20 cellular contexts compared by ENCODE assay signal in genomic region chr5:73067213-73067612, GRCh38. TPM values are rescaled to one million over a fixed set of nuclear protein-coding genes. Genes with fewer than 3 reads are reported as not detected.
DNase-seq lines count a peak whose midpoint lies in the region; ATAC-seq, FAIRE-seq and TF ChIP-seq lines count a peak whose summit lies in the region.
"Had no signal": no experiment of that assay in that cellular context is flagged by ENCODE, and none has a peak within 500 bp of the region (broad histone marks: within the 10 kb centered on the region; RNA-seq: fewer than 3 reads in every experiment).

No MANE protein-coding gene starts in this region.

- H3K4me1 ChIP-seq in IMR-90 (ENCODE audit: control insufficient read depth, insufficient read depth, low read length) = peaks cover 2% of the 10 kb centered on the region; the same call in 1 of the 2 replicates
- peaks cover 8% of the 10 kb centered on the region for H3K4me1 ChIP-seq in astrocyte (ENCODE audit: insufficient read depth, low read length)
- peaks cover 7% of the 10 kb centered on the region for H3K4me1 ChIP-seq in endothelial cell of umbilical vein (ENCODE audit: control insufficient read depth, extremely low read depth, insufficient read depth, low read length)
- no peaks in the 10 kb centered on the region for H3K4me1 ChIP-seq in CD4-positive, alpha-beta memory T cell (ENCODE audit: insufficient read depth, low read length)
- H3K4me1 ChIP-seq: BLaER1 had no signal

- no peaks in the 10 kb centered on the region for H3K9me1 ChIP-seq in IMR-90 (ENCODE audit: insufficient read depth, low read length)
- H3K9me1 ChIP-seq in endothelial cell of umbilical vein (replicated peaks; ENCODE audit: control insufficient read depth, extremely low read depth, insufficient read depth, low read length) = no peaks in the 10 kb centered on the region

- H2BK5ac ChIP-seq in IMR-90 (ENCODE audit: low read depth, low read length, poor library complexity, severe bottlenecking) = no peak overlapping the region

- no peak overlapping the region for H2AK9ac ChIP-seq in IMR-90 (replicated peaks; ENCODE audit: low read depth, low read length, poor library complexity)

- no peak overlapping the region for H2BK20ac ChIP-seq in IMR-90 (ENCODE audit: low read depth, low read length)

- no peak for TF ChIP-seq RAD21 in IMR-90 (IDR thresholded peaks at IDR 0.05; ENCODE audit: low read length)

- BruUV-seq in IMR-90 (replicated peaks; lab: Mats Ljungman, UMichigan) (no TSS peak), endothelial cell of umbilical vein (replicated peaks; lab: Mats Ljungman, UMichigan) (no TSS peak)

- H3K4ac ChIP-seq in IMR-90 (ENCODE audit: low read depth, low read length) = no peak overlapping the region

- DNase-seq in IMR-90 = peak; percentile 11
- DNase-seq in astrocyte (ENCODE audit: low read depth) = peak; percentile 10
- peak; percentile 78 for DNase-seq in endothelial cell of umbilical vein (ENCODE audit: low read depth, low spot score)
- peak; percentile 2 for DNase-seq in smooth muscle cell of the brain vasculature (ENCODE audit: low read depth, low spot score)
- no peak for DNase-seq in CD4-positive, alpha-beta memory T cell
- DNase-seq in amygdala (lab: John Stamatoyannopoulos, UW) = no peak
- no peak for DNase-seq in activated T-cell treated with anti-CD3 and anti-CD28 coated beads, Interleukin-2, amount 50 U/mL, for 24 hours
- DNase-seq: CD8-positive, alpha-beta memory T cell; GF-D8; MG63; NCI-H1092 treated with DMSO at 0.1 percent for 48 hours; NCI-H187; NCI-H446 had no signal

- no peak overlapping the region for H2BK120ac ChIP-seq in IMR-90 (ENCODE audit: low read depth, low read length)

- dilution Hi-C loops in IMR-90 (cut with HindIII; ENCODE audit: low sequenced_read_pairs, unreplicated experiment) (no loop called here), endothelial cell of umbilical vein (cut with MboI; ENCODE audit: extremely low pct_ligation_motif_present, low sequenced_read_pairs) (no loop called here)

- H2AK5ac ChIP-seq in IMR-90 (ENCODE audit: low read depth, low read length) = no peak overlapping the region

- H2AFZ ChIP-seq in IMR-90 (replicated peaks; ENCODE audit: low read length, poor library complexity) (no peak overlapping the region), astrocyte (ENCODE audit: low read depth, low read length) (no peak overlapping the region), endothelial cell of umbilical vein (ENCODE audit: low read depth, low read length) (no peak overlapping the region)
- H2AFZ ChIP-seq: GM23338 had no signal

- H4K20me1 ChIP-seq in IMR-90 (ENCODE audit: insufficient read depth, low read length) (no peaks in the 10 kb centered on the region), astrocyte (ENCODE audit: insufficient read depth, low read length) (no peaks in the 10 kb centered on the region), endothelial cell of umbilical vein (replicated peaks; ENCODE audit: control insufficient read depth, extremely low read depth, insufficient read depth, low read length) (no peaks in the 10 kb centered on the region)
- H4K20me1 ChIP-seq: BLaER1 had no signal

- peaks cover 8% of the 10 kb centered on the region for H3K36me3 Mint-ChIP-seq in astrocyte (ENCODE audit: low read depth, unreplicated experiment)
- peaks cover 7 to 11% of the 10 kb centered on the region in 2 donors for H3K36me3 Mint-ChIP-seq in CD4-positive, alpha-beta memory T cell
- H3K36me3 Mint-ChIP-seq in activated T-cell treated with anti-CD3 and anti-CD28 coated beads, Interleukin-2, amount 50 U/mL, for 24 hours (ENCODE audit: low read depth) = no peaks in the 10 kb centered on the region

- WGBS in IMR-90 (ENCODE audit: extremely low coverage in 2 of 2, insufficient read length in 1 of 2), 2 experiments = no CpG with 5 or more reads among the region's 1 CpG

- H3K14ac ChIP-seq in IMR-90 (replicated peaks; ENCODE audit: low read depth, low read length) = no peak overlapping the region

- H2BK15ac ChIP-seq in IMR-90 (ENCODE audit: low read depth, low read length) = no peak overlapping the region

- TF ChIP-seq POLR2A in IMR-90 (IDR thresholded peaks at IDR 0.05; ENCODE audit: low read depth, low read length) (no peak), endothelial cell of umbilical vein (IDR thresholded peaks at IDR 0.05; ENCODE audit: low read depth, low read length) (no peak)

- H3K23ac ChIP-seq in IMR-90 (ENCODE audit: low read depth, low read length) = no peak overlapping the region

- H3K9ac ChIP-seq in IMR-90 (ENCODE audit: low read depth, low read length) (no peak overlapping the region), astrocyte (ENCODE audit: low read length) (no peak overlapping the region), endothelial cell of umbilical vein (replicated peaks; ENCODE audit: extremely low read depth, insufficient read depth, low read length) (no peak overlapping the region)
- H3K9ac ChIP-seq: BLaER1, KMS-11 had no signal

- in situ Hi-C loops in IMR-90 (cut with MboI; ENCODE audit: low sequenced_read_pairs) = no loop called here

- H3K9me3 ChIP-seq in IMR-90 (ENCODE audit: control insufficient read depth, insufficient read depth, low read length) (no peaks in the 10 kb centered on the region), astrocyte (ENCODE audit: insufficient read depth, low read depth, low read length) (no peaks in the 10 kb centered on the region), endothelial cell of umbilical vein (replicated peaks; ENCODE audit: control insufficient read depth, insufficient read depth, low read length) (no peaks in the 10 kb centered on the region)
- no peaks in the 10 kb centered on the region for H3K9me3 ChIP-seq in CD4-positive, alpha-beta memory T cell (ENCODE audit: control insufficient read depth in 1 of 2, low read length in 2 of 2)
- H3K9me3 ChIP-seq: BLaER1, MG63 had no signal

- no peak overlapping the region for H3K18ac ChIP-seq in IMR-90 (ENCODE audit: low read depth, low read length)

- no peak overlapping the region for H4K5ac ChIP-seq in IMR-90 (ENCODE audit: low read depth, low read length)

- peaks cover 0 to 3% of the 10 kb centered on the region in 2 experiments; a peak in 1 of 4 replicates for H3K79me1 ChIP-seq in IMR-90 (ENCODE audit: low read depth in 1 of 2, low read length in 2 of 2)

- peak overlapping the region; percentile 34 for H3K27ac Mint-ChIP-seq in astrocyte (ENCODE audit: unreplicated experiment)
- no peak overlapping the region for H3K27ac Mint-ChIP-seq in CD4-positive, alpha-beta memory T cell
- no peak overlapping the region for H3K27ac Mint-ChIP-seq in activated T-cell treated with anti-CD3 and anti-CD28 coated beads, Interleukin-2, amount 50 U/mL, for 24 hours
- H3K27ac Mint-ChIP-seq: CD8-positive, alpha-beta memory T cell; GM23338 had no signal

- no peaks in the 10 kb centered on the region for H3K27me3 Mint-ChIP-seq in astrocyte (ENCODE audit: low read depth, unreplicated experiment)
- peaks cover 0 to 1% of the 10 kb centered on the region in 2 donors for H3K27me3 Mint-ChIP-seq in CD4-positive, alpha-beta memory T cell
- H3K27me3 Mint-ChIP-seq in activated T-cell treated with anti-CD3 and anti-CD28 coated beads, Interleukin-2, amount 50 U/mL, for 24 hours = peaks cover 7% of the 10 kb centered on the region

- no peak overlapping the region for H3K4me3 Mint-ChIP-seq in astrocyte (ENCODE audit: unreplicated experiment)
- H3K4me3 Mint-ChIP-seq in CD4-positive, alpha-beta memory T cell = no peak overlapping the region
- H3K4me3 Mint-ChIP-seq in activated T-cell treated with anti-CD3 and anti-CD28 coated beads, Interleukin-2, amount 50 U/mL, for 24 hours = no peak overlapping the region
- H3K4me3 Mint-ChIP-seq: CD8-positive, alpha-beta memory T cell; GM23338 had no signal

- H3K4me2 ChIP-seq in IMR-90 (ENCODE audit: low read depth, low read length) (no peak overlapping the region), astrocyte (ENCODE audit: low read length) (peak overlapping the region; percentile 5), endothelial cell of umbilical vein (ENCODE audit: insufficient read depth, low read length) (no peak overlapping the region)
- H3K4me2 ChIP-seq: BLaER1, GM23338, KMS-11 had no signal

- intact Hi-C loops in IMR-90 (cut with micrococcal nuclease) (no loop called here), endothelial cell of umbilical vein (cut with micrococcal nuclease) (no loop called here)
- intact Hi-C loops in CD4-positive, alpha-beta memory T cell (cut with micrococcal nuclease) = no loop called here

- H3K79me2 ChIP-seq in astrocyte (ENCODE audit: insufficient read depth, low read length) = no peaks in the 10 kb centered on the region
- no peaks in the 10 kb centered on the region for H3K79me2 ChIP-seq in endothelial cell of umbilical vein (ENCODE audit: control insufficient read depth, insufficient read depth, low read length)

- POLR2A ChIA-PET in IMR-90 (lab: Charles Lee; ENCODE audit: unreplicated experiment) = no interaction called here
- POLR2A ChIA-PET in endothelial cell of umbilical vein (lab: Charles Lee) = no interaction called here
- POLR2A ChIA-PET in CD4-positive, alpha-beta memory T cell (lab: Charles Lee; ENCODE audit: partially characterized antibody) = no interaction called here

- H3K9me3 Mint-ChIP-seq in astrocyte (ENCODE audit: unreplicated experiment) = no peaks in the 10 kb centered on the region
- H3K9me3 Mint-ChIP-seq in CD4-positive, alpha-beta memory T cell = no peaks in the 10 kb centered on the region
- H3K9me3 Mint-ChIP-seq in activated T-cell treated with anti-CD3 and anti-CD28 coated beads, Interleukin-2, amount 50 U/mL, for 24 hours = no peaks in the 10 kb centered on the region
- H3K9me3 Mint-ChIP-seq: CD8-positive, alpha-beta memory T cell had no signal

- CTCF ChIA-PET in IMR-90 (lab: Yijun Ruan, JAX) (interaction anchor here (0.5 kb wide), 1 partner anchor 15 kb away, joined by 4 read pairs; no protein-coding TSS in a partner anchor), endothelial cell of umbilical vein (lab: Charles Lee) (interaction anchor here (0.7 to 1.6 kb wide), 6 partner anchors 9 to 149 kb away, joined by 3 to 5 read pairs (median 4); no protein-coding TSS in a partner anchor)
- CTCF ChIA-PET in CD4-positive, alpha-beta memory T cell (lab: Charles Lee; ENCODE audit: partially characterized antibody) = no interaction called here

- no peak overlapping the region for H4K8ac ChIP-seq in IMR-90 (ENCODE audit: low read depth in 2 of 2, low read length in 2 of 2)

- H3K27me3 ChIP-seq in IMR-90 (ENCODE audit: control insufficient read depth, insufficient read depth, low read length) (no peaks in the 10 kb centered on the region), astrocyte (ENCODE audit: insufficient read depth, low read length) (no peaks in the 10 kb centered on the region), endothelial cell of umbilical vein (ENCODE audit: control insufficient read depth in 2 of 2, insufficient read depth in 2 of 2, low read length in 2 of 2) (no peaks in the 10 kb centered on the region)
- H3K27me3 ChIP-seq in CD4-positive, alpha-beta memory T cell (ENCODE audit: insufficient read depth, low read length) = no peaks in the 10 kb centered on the region
- H3K27me3 ChIP-seq: BLaER1, MG63 had no signal

- peaks cover 16% of the 10 kb centered on the region for H3K4me1 Mint-ChIP-seq in astrocyte (ENCODE audit: low read depth, unreplicated experiment)
- H3K4me1 Mint-ChIP-seq in CD4-positive, alpha-beta memory T cell = no peaks in the 10 kb centered on the region
- H3K4me1 Mint-ChIP-seq in activated T-cell treated with anti-CD3 and anti-CD28 coated beads, Interleukin-2, amount 50 U/mL, for 24 hours (ENCODE audit: low read depth) = no peaks in the 10 kb centered on the region
- H3K4me1 Mint-ChIP-seq: CD8-positive, alpha-beta memory T cell; GM23338 had no signal

- H3K56ac ChIP-seq in IMR-90 (ENCODE audit: extremely low read depth, insufficient read depth, low read length) = no peak overlapping the region

- ATAC-seq in IMR-90 (ENCODE audit: low read depth) = no peak
- ATAC-seq: GM23338 had no signal

- FAIRE-seq in astrocyte (lab: Jason Lieb, UNC) (no peak), endothelial cell of umbilical vein (lab: Jason Lieb, UNC) (peak; percentile 75)
- FAIRE-seq: D721Med, GM12891, GM18507 had no signal

- H3K36me3 ChIP-seq in IMR-90 (ENCODE audit: control insufficient read depth, insufficient read depth, low read length) (peaks cover 4% of the 10 kb centered on the region), astrocyte (ENCODE audit: insufficient read depth, low read length) (peaks cover 9% of the 10 kb centered on the region), endothelial cell of umbilical vein (ENCODE audit: control insufficient read depth in 2 of 2, extremely low read depth in 1 of 2, insufficient read depth in 2 of 2, low read length in 2 of 2) (peaks cover 2 to 5% of the 10 kb centered on the region in 2 experiments)
- no peaks in the 10 kb centered on the region for H3K36me3 ChIP-seq in CD4-positive, alpha-beta memory T cell (ENCODE audit: insufficient read depth, low read length)
- H3K36me3 ChIP-seq: BLaER1, MG63 had no signal

- TF ChIP-seq CTCF in IMR-90 (conservative IDR thresholded peaks at IDR 0.05; ENCODE audit: low read depth, low read length) = no peak
- TF ChIP-seq CTCF in astrocyte (IDR thresholded peaks at IDR 0.05; ENCODE audit: insufficient read depth, low read depth, low read length) = no peak
- no peak for TF ChIP-seq CTCF in endothelial cell of umbilical vein (IDR thresholded peaks at IDR 0.05; ENCODE audit: extremely low read depth in 1 of 2, insufficient read depth in 1 of 2, low read depth in 1 of 2, low read length in 2 of 2)

- H3K27ac ChIP-seq in IMR-90 (ENCODE audit: insufficient read depth, low read length) (no peak overlapping the region), astrocyte (ENCODE audit: low read depth, low read length) (no peak overlapping the region), endothelial cell of umbilical vein (ENCODE audit: insufficient read depth, low read depth, low read length) (no peak overlapping the region)
- no peak overlapping the region for H3K27ac ChIP-seq in CD4-positive, alpha-beta memory T cell (ENCODE audit: low read depth, low read length)
- H3K27ac ChIP-seq: BLaER1, KMS-11, RWPE1 had no signal

- H3K4me3 ChIP-seq in IMR-90 (ENCODE audit: insufficient read depth, low read depth, low read length) (no peak overlapping the region), astrocyte (ENCODE audit: insufficient read depth, low read depth, low read length) (no peak overlapping the region), endothelial cell of umbilical vein (replicated peaks in 1 of 3; ENCODE audit: insufficient read depth in 1 of 3, low read depth in 1 of 3, low read length in 3 of 3) (no peak overlapping the region)
- no peak overlapping the region for H3K4me3 ChIP-seq in CD4-positive, alpha-beta memory T cell (ENCODE audit: low read length in 2 of 2)
- H3K4me3 ChIP-seq: BLaER1, GM23338, MG63 had no signal

- no peak overlapping the region for H4K91ac ChIP-seq in IMR-90 (ENCODE audit: insufficient read depth, low read depth, low read length)

RNA-seq across cellular contexts. Expression of gene TMEM171, which starts 53.2 kb away (rescaled TPM):
- total RNA-seq in IMR-90 (2012; rRNA removed) = 3.0 and 3.3 TPM in 2 replicates
- polyA plus RNA-seq in IMR-90 (2012; rRNA removed) = 4.9 and 5.1 TPM in 2 replicates
- 9.6 and 12.6 TPM in 2 replicates for polyA plus RNA-seq in IMR-90 (2012; cell fraction: cytosol; rRNA removed)
- polyA plus RNA-seq in IMR-90 (2012; cell fraction: nucleus; rRNA removed; ENCODE audit: low replicate concordance) = 3.5 and 4.1 TPM in 2 replicates
- total RNA-seq in astrocyte = 0.38 and 0.45 TPM in 2 replicates
- total RNA-seq in endothelial cell of umbilical vein = 5.0 and 5.6 TPM in 2 replicates
- polyA plus RNA-seq in endothelial cell of umbilical vein = 9.1 and 11.7 TPM in 2 replicates
- 6.2 and 7.0 TPM in 2 replicates for polyA plus RNA-seq in endothelial cell of umbilical vein (2011; cell fraction: cytosol; rRNA removed)
- 4.0 and 5.6 TPM in 2 replicates for polyA plus RNA-seq in endothelial cell of umbilical vein (2011; cell fraction: nucleus; rRNA removed)
- polyA plus RNA-seq in endothelial cell of umbilical vein (2012) = 7.2 and 10.1 TPM in 2 replicates
- polyA minus RNA-seq in endothelial cell of umbilical vein = 3.8 and 6.6 TPM in 2 replicates
- polyA minus RNA-seq in endothelial cell of umbilical vein (2011; cell fraction: cytosol; rRNA and poly(A)+ RNA removed) = not detected
- polyA minus RNA-seq in endothelial cell of umbilical vein (2011; cell fraction: nucleus; rRNA and poly(A)+ RNA removed) = 5.3 and 6.4 TPM in 2 replicates
- under 1 TPM; 0.35 to 0.36 TPM for total RNA-seq in CD4-positive, alpha-beta memory T cell
- 1 to 10 TPM in 1 of 2 donors, under 1 TPM in 1; 0.68 to 1.3 TPM for polyA plus RNA-seq in CD4-positive, alpha-beta memory T cell
- total RNA-seq: CD8-positive, alpha-beta memory T cell had no signal

Comparison
In these comparisons a context has a peak if more than half of its experiments do, and no peak if none do; other contexts are left out.
1. DNase-seq: peak in IMR-90 (single experiment), astrocyte (single experiment), endothelial cell of umbilical vein (single experiment) and smooth muscle cell of the brain vasculature (single experiment); none in CD4-positive, alpha-beta memory T cell (0 of 5), amygdala (0 of 56) and activated T-cell treated with anti-CD3 and anti-CD28 coated beads, Interleukin-2, amount 50 U/mL, for 24 hours (single experiment).